ENCODE assay signal across 2 cellular contexts in the genomic region with DNA sequence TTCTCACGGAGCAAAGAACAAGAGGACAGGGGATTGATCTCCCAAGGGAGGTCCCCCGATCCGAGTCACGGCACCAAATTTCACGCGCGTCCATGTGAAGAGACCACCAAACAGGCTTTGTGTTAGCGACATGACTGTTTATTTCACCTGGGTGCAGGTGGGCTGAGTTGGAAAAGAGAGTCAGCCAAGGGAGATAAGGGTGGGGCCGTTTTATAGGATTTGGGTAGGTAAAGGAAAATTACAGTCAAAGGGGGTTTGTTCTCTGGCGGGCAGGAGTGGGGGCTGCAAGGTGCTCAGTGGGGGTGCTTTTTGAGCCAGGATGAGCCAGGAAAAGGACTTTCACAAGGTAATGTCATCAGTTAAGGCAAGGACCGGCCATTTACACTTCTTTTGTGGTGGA. TPM values are rescaled to one million over a fixed set of nuclear protein-coding genes. Genes with fewer than 3 reads are reported as not detected.
"Had no signal": no experiment of that assay in that cellular context is flagged by ENCODE, and none has a peak within 500 bp of the region (broad histone marks: within the 10 kb centered on the region; RNA-seq: fewer than 3 reads in every experiment).

No MANE protein-coding gene starts in this region.

RNA-seq across cellular contexts. Expression of a gene that starts 11.4 kb away (rescaled TPM):
- total RNA-seq: activated B cell treated with CpG ODN at 0.5 μM for 24 hours; activated CD8-positive, alpha-beta T cell treated with anti-CD3 and anti-CD28 coated beads for 36 hours had no signal
